18 cellular contexts compared by ENCODE assay signal in genomic region chr14:72788972-72789728, GRCh38.
DNase-seq lines count a peak whose midpoint lies in the region; ATAC-seq and TF ChIP-seq lines count a peak whose summit lies in the region.
"Had no signal": no experiment of that assay in that cellular context is flagged by ENCODE, and none has a peak within 500 bp of the region (broad histone marks: within the 10 kb centered on the region; RNA-seq: fewer than 3 reads in every experiment).

No MANE protein-coding gene starts in this region.

- peak overlapping the region; percentile 78 for H3K27ac Mint-ChIP-seq in memory B cell
- H3K27ac Mint-ChIP-seq: activated CD4-positive, alpha-beta T cell treated with anti-CD3 and anti-CD28 coated beads for 36 hours had no signal

- H3K9me3 Mint-ChIP-seq in memory B cell, result no peaks in the 10 kb centered on the region
- H3K9me3 Mint-ChIP-seq: neural crest cell had no signal

- intact Hi-C loops in ascending aorta (cut with DNase I), result no loop called here

- H3K4me1 Mint-ChIP-seq in memory B cell, result peaks cover 39% of the 10 kb centered on the region
- H3K4me1 Mint-ChIP-seq: activated CD4-positive, alpha-beta T cell treated with anti-CD3 and anti-CD28 coated beads for 36 hours had no signal

- no peaks in the 10 kb centered on the region; a peak in 1 of 22 replicates for H4K20me1 ChIP-seq in BLaER1 treated with 17β-estradiol and CSF1 and Interleukin-3, amounts not matched to agents 10 nM and 100 nM

- H3K36me3 Mint-ChIP-seq in memory B cell, result no peaks in the 10 kb centered on the region

- no peak overlapping the region for H3K9ac ChIP-seq in BLaER1 treated with 17β-estradiol and CSF1 and Interleukin-3, amounts not matched to agents 10 nM and 100 nM

- H3K27me3 ChIP-seq in BLaER1 treated with 17β-estradiol and CSF1 and Interleukin-3, amounts not matched to agents 10 nM and 100 nM, result no peaks in the 10 kb centered on the region
- H3K27me3 ChIP-seq in ascending aorta, result no peaks in the 10 kb centered on the region

- TF ChIP-seq CTCF in ascending aorta (IDR thresholded peaks at IDR 0.05), result no peak

- peak overlapping the region in 8 of 11 experiments; percentile 41 to 66 (median 48); a peak in 13 of 22 replicates for H3K4me2 ChIP-seq in BLaER1 treated with 17β-estradiol and CSF1 and Interleukin-3, amounts not matched to agents 10 nM and 100 nM

- no peak overlapping the region for H3K4me3 ChIP-seq in BLaER1 treated with 17β-estradiol and CSF1 and Interleukin-3, amounts not matched to agents 10 nM and 100 nM
- H3K4me3 ChIP-seq in ascending aorta, result no peak overlapping the region
- H3K4me3 ChIP-seq: SK-N-MC, thoracic aorta had no signal

- H3K27ac ChIP-seq in BLaER1 treated with 17β-estradiol and CSF1 and Interleukin-3, amounts not matched to agents 10 nM and 100 nM, result no peak overlapping the region
- H3K27ac ChIP-seq in ascending aorta, result no peak overlapping the region
- H3K27ac ChIP-seq: SK-N-MC, thoracic aorta had no signal

- DNase-seq in HT-29 (ENCODE audit: low spot score) (peak; percentile 2), SW480 (ENCODE audit: low spot score) (peak; percentile 39), memory B cell (ENCODE audit: low spot score in 2 of 2) (no peak), NCI-H2029 (lab: John Stamatoyannopoulos, UW) (no peak), germinal center (ENCODE audit: low spot score) (no peak), ascending aorta (ENCODE audit: low spot score in 2 of 2) (no peak)
- DNase-seq: activated CD4-positive, alpha-beta T cell treated with anti-CD3 and anti-CD28 coated beads for 36 hours; effector memory CD4-positive, alpha-beta T cell; kidney; NCI-H187 treated with DMSO at 0.1 percent for 48 hours; stimulated activated CD4-positive, alpha-beta T cell treated with anti-CD3 and anti-CD28 coated beads, Interleukin-12 subunit alpha, Interleukin-12 subunit beta, amount 100 ng/mL, for 4 hours; T1000 had no signal

- peaks cover 12 to 31% (median 25%) of the 10 kb centered on the region in 10 experiments for H3K4me1 ChIP-seq in BLaER1 treated with 17β-estradiol and CSF1 and Interleukin-3, amounts not matched to agents 10 nM and 100 nM
- peaks cover 3 to 20% of the 10 kb centered on the region in 2 donors for H3K4me1 ChIP-seq in ascending aorta

- H3K36me3 ChIP-seq in BLaER1 treated with 17β-estradiol and CSF1 and Interleukin-3, amounts not matched to agents 10 nM and 100 nM, result no peaks in the 10 kb centered on the region
- no peaks in the 10 kb centered on the region for H3K36me3 ChIP-seq in ascending aorta
- H3K36me3 ChIP-seq: thoracic aorta had no signal

- no peak overlapping the region for H3K4me3 Mint-ChIP-seq in memory B cell
- H3K4me3 Mint-ChIP-seq: activated CD4-positive, alpha-beta T cell treated with anti-CD3 and anti-CD28 coated beads for 36 hours; neural crest cell had no signal

- no peaks in the 10 kb centered on the region for H3K27me3 Mint-ChIP-seq in memory B cell
- H3K27me3 Mint-ChIP-seq: activated CD4-positive, alpha-beta T cell treated with anti-CD3 and anti-CD28 coated beads for 36 hours had no signal

- ATAC-seq in memory B cell (ENCODE audit: low read depth), result peak; percentile 51
- ATAC-seq in GM21723 (IDR thresholded peaks at IDR 0.05; ENCODE audit: unreplicated experiment), result no peak
- ATAC-seq: activated CD4-positive, alpha-beta T cell treated with anti-CD3 and anti-CD28 coated beads for 36 hours had no signal

- no peaks in the 10 kb centered on the region for H3K9me3 ChIP-seq in BLaER1 treated with 17β-estradiol and CSF1 and Interleukin-3, amounts not matched to agents 10 nM and 100 nM (replicated peaks in 1 of 11)
- H3K9me3 ChIP-seq in ascending aorta, result no peaks in the 10 kb centered on the region
- H3K9me3 ChIP-seq: Caco-2, thoracic aorta had no signal

Comparison
In these comparisons a context has a peak if more than half of its experiments do, and no peak if none do; other contexts are left out.
1. DNase-seq: peak in HT-29 (single experiment) and SW480 (single experiment); none in memory B cell (0 of 2), NCI-H2029 (single experiment), germinal center (single experiment) and ascending aorta (0 of 2).